ENCODE assay signal across 1 cellular context in the genomic region with DNA sequence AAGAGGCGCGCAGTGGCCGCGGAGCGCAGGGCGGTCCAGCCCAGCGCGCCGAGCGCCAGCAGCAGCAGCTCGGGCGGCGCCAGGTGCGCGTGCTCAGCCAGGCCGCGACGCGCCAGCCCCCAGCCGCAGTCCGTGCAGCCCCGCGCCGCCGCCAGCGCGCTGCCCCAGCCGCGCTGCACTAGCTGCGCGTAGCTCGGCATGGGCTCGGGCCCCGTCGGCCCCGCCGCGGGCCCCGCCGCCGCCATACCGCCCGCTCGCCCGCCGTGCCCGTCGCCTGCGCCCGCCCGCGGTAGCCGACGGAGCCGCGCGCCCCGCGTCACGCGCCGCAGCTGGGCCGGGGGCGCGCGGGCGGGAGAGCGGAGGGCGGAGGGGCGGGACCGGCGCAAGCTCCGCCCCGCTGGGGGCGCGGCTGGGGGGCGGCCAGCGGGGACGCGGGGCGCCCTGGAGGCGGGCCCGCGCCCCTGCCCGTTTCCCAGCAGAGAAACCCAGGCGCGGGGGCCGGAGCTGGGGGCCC.
TF ChIP-seq lines count a peak whose summit lies in the region.

A gene with protein sequence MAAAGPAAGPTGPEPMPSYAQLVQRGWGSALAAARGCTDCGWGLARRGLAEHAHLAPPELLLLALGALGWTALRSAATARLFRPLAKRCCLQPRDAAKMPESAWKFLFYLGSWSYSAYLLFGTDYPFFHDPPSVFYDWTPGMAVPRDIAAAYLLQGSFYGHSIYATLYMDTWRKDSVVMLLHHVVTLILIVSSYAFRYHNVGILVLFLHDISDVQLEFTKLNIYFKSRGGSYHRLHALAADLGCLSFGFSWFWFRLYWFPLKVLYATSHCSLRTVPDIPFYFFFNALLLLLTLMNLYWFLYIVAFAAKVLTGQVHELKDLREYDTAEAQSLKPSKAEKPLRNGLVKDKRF (minus strand): TSS at position 331 of the 514 bp plus-strand sequence. CDS start 86 bp downstream, at position 245.

TF ChIP-seq in GM12878, 131 proteins besides CTCF, POLR2A, EP300 and RAD21 (continued from another document):
- TF ChIP-seq, protein P1, sequence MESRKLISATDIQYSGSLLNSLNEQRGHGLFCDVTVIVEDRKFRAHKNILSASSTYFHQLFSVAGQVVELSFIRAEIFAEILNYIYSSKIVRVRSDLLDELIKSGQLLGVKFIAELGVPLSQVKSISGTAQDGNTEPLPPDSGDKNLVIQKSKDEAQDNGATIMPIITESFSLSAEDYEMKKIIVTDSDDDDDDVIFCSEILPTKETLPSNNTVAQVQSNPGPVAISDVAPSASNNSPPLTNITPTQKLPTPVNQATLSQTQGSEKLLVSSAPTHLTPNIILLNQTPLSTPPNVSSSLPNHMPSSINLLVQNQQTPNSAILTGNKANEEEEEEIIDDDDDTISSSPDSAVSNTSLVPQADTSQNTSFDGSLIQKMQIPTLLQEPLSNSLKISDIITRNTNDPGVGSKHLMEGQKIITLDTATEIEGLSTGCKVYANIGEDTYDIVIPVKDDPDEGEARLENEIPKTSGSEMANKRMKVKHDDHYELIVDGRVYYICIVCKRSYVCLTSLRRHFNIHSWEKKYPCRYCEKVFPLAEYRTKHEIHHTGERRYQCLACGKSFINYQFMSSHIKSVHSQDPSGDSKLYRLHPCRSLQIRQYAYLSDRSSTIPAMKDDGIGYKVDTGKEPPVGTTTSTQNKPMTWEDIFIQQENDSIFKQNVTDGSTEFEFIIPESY (IDR thresholded peaks at IDR 0.05) = no peak
- no peak for TF ChIP-seq BMI1 (IDR thresholded peaks at IDR 0.05; ENCODE audit: borderline replicate concordance)
- no peak for TF ChIP-seq CREM (IDR thresholded peaks at IDR 0.05; ENCODE audit: low read depth)
- TF ChIP-seq MEF2A (IDR thresholded peaks at IDR 0.05; ENCODE audit: insufficient read depth, low read depth, low read length) = no peak
- no peak for TF ChIP-seq SMC3 (IDR thresholded peaks at IDR 0.05; ENCODE audit: borderline replicate concordance, low read length)
